In the genomic region with DNA sequence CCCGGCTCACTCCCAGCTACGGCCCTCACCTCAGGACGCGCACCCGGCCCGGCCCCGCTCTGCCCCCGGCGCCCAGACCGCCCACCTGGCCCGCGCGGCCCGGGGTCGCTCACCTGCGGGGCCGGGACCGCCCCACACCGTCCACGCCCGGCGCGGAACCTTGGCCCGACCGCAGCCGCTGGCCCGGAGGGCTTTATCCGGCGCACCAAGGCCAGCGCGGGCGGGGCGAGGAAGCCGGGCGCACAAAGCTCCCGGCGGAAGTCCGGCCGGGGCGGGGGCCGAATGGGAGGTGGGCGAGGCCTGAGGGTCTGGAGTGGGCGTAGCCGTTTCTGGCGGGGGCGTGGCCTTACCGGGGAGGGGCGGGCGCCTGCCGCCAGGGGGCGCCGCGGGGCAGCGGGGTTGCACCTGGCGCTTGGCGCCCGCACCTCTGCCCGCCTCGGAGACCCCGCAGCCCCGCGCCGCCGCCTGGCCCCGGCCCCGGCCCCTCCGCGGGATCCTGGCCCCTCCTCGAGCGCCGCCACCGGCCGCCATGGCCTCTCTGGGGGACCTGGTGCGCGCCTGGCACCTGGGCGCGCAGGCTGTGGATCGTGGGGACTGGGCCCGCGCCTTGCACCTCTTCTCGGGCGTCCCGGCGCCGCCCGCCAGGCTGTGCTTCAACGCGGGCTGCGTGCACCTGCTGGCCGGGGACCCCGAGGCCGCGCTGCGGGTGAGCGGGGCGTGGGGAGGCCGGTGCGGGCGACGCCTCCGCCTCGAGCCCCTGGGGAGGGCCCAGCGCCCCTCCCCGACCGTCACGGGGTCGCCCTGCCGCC, we compare ENCODE assay signal across 1 cellular context.
TF ChIP-seq lines count a peak whose summit lies in the region.

A gene with protein sequence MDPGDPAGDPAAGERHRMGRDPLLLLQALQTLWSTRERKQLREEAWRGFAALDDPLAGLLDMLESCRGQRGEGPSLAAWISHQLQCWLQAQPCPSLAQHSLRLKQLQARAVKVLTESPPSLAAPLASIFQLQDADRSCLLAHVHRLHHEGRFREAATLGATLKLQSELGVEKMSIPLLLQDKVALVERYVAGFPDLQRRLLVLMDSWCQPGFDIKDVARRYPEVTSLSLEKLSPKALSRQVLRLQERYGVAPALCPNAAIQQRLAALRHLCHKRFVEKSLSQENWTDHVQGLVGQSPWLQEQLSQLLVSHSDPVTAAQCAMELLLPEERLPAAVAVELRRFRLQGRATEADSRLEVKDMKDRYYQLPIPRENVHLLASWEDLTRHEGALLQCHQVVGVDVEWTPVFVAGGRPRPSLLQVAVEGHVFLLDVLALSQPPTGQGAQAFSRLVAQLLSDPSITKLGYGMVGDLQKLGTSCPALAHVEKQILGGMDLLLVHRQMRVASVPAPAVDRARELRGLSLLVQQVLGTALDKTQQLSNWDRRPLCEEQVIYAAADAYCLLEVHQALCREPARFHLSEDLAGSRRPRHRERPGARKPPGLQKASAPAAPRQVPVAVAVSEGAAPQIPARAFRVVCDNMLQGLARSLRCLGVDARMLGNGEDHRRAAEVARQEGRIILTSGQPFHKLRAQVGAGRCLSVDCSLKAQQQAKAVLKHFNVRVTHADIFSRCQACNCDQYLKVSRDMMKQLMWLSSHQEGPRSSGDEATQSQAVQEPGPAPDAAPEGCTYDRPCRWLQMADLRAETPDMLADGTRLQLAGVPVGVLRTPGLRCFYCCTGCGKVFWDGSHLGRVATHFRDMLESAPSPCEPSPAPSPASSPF (minus strand): TSS at position 162 of the 809 bp plus-strand sequence. CDS start 27,805 bp downstream, outside the sequence.
A gene with protein sequence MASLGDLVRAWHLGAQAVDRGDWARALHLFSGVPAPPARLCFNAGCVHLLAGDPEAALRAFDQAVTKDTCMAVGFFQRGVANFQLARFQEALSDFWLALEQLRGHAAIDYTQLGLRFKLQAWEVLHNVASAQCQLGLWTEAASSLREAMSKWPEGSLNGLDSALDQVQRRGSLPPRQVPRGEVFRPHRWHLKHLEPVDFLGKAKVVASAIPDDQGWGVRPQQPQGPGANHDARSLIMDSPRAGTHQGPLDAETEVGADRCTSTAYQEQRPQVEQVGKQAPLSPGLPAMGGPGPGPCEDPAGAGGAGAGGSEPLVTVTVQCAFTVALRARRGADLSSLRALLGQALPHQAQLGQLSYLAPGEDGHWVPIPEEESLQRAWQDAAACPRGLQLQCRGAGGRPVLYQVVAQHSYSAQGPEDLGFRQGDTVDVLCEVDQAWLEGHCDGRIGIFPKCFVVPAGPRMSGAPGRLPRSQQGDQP (plus strand): TSS at position 393 of the 809 bp plus-strand sequence. CDS start 137 bp downstream, at position 530.

TF ChIP-seq in HepG2, 621 proteins besides CTCF, POLR2A, EP300 and RAD21 (continued from another document and continues in another):
- TF ChIP-seq SATB2 (CRISPR knock-in tag; IDR thresholded peaks at IDR 0.05), result 0 out of 2 replicates have a peak, but pooled peaks have one; percentile 28
- TF ChIP-seq, protein P1, sequence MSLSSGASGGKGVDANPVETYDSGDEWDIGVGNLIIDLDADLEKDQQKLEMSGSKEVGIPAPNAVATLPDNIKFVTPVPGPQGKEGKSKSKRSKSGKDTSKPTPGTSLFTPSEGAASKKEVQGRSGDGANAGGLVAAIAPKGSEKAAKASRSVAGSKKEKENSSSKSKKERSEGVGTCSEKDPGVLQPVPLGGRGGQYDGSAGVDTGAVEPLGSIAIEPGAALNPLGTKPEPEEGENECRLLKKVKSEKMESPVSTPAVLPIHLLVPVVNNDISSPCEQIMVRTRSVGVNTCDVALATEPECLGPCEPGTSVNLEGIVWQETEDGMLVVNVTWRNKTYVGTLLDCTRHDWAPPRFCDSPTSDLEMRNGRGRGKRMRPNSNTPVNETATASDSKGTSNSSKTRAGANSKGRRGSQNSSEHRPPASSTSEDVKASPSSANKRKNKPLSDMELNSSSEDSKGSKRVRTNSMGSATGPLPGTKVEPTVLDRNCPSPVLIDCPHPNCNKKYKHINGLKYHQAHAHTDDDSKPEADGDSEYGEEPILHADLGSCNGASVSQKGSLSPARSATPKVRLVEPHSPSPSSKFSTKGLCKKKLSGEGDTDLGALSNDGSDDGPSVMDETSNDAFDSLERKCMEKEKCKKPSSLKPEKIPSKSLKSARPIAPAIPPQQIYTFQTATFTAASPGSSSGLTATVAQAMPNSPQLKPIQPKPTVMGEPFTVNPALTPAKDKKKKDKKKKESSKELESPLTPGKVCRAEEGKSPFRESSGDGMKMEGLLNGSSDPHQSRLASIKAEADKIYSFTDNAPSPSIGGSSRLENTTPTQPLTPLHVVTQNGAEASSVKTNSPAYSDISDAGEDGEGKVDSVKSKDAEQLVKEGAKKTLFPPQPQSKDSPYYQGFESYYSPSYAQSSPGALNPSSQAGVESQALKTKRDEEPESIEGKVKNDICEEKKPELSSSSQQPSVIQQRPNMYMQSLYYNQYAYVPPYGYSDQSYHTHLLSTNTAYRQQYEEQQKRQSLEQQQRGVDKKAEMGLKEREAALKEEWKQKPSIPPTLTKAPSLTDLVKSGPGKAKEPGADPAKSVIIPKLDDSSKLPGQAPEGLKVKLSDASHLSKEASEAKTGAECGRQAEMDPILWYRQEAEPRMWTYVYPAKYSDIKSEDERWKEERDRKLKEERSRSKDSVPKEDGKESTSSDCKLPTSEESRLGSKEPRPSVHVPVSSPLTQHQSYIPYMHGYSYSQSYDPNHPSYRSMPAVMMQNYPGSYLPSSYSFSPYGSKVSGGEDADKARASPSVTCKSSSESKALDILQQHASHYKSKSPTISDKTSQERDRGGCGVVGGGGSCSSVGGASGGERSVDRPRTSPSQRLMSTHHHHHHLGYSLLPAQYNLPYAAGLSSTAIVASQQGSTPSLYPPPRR (CRISPR knock-in tag; IDR thresholded peaks at IDR 0.05; ENCODE audit: borderline replicate concordance), result peak; percentile 38; the same call in 1 of the 2 replicates
- no peak for TF ChIP-seq MIER2 (CRISPR knock-in tag; IDR thresholded peaks at IDR 0.05)
- 0 out of 2 replicates have a peak, but pooled peaks have one; percentile 18 for TF ChIP-seq PITX1 (CRISPR knock-in tag; IDR thresholded peaks at IDR 0.05)
- peak; percentile 65; the same call in 1 of the 2 replicates for TF ChIP-seq TGIF2 (CRISPR knock-in tag; IDR thresholded peaks at IDR 0.05)
- TF ChIP-seq, protein P2, sequence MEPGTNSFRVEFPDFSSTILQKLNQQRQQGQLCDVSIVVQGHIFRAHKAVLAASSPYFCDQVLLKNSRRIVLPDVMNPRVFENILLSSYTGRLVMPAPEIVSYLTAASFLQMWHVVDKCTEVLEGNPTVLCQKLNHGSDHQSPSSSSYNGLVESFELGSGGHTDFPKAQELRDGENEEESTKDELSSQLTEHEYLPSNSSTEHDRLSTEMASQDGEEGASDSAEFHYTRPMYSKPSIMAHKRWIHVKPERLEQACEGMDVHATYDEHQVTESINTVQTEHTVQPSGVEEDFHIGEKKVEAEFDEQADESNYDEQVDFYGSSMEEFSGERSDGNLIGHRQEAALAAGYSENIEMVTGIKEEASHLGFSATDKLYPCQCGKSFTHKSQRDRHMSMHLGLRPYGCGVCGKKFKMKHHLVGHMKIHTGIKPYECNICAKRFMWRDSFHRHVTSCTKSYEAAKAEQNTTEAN (CRISPR knock-in tag; conservative IDR thresholded peaks at IDR 0.05), result peak; percentile 37; the same call in 1 of the 2 replicates
- TF ChIP-seq SIN3B (IDR thresholded peaks at IDR 0.05; ENCODE audit: low read length), result peak; percentile 86
- no peak for TF ChIP-seq MZF1 (CRISPR knock-in tag; IDR thresholded peaks at IDR 0.05; ENCODE audit: borderline replicate concordance)
- peak; percentile 26; the same call in 1 of the 2 replicates for TF ChIP-seq POLR2G (IDR thresholded peaks at IDR 0.05; ENCODE audit: low read depth, low read length)
- peak; percentile 92 for TF ChIP-seq GABPB1 (CRISPR knock-in tag; IDR thresholded peaks at IDR 0.05)
- peak; percentile 93 for TF ChIP-seq SP4 (CRISPR knock-in tag; IDR thresholded peaks at IDR 0.05)
- peak; percentile 73; the same call in 1 of the 2 replicates for TF ChIP-seq KLF6 (CRISPR knock-in tag; IDR thresholded peaks at IDR 0.05)
- 0 out of 2 replicates have a peak, but pooled peaks have one; percentile 42 for TF ChIP-seq ZNF160 (CRISPR knock-in tag; IDR thresholded peaks at IDR 0.05)
- no peak for TF ChIP-seq TCF12 (IDR thresholded peaks at IDR 0.05)
- TF ChIP-seq TCF12 (CRISPR knock-in tag; IDR thresholded peaks at IDR 0.05), result no peak
- peak; percentile 71; the same call in 1 of the 2 replicates for TF ChIP-seq MIER3 (CRISPR knock-in tag; IDR thresholded peaks at IDR 0.05; ENCODE audit: borderline replicate concordance)
- TF ChIP-seq, protein P3, sequence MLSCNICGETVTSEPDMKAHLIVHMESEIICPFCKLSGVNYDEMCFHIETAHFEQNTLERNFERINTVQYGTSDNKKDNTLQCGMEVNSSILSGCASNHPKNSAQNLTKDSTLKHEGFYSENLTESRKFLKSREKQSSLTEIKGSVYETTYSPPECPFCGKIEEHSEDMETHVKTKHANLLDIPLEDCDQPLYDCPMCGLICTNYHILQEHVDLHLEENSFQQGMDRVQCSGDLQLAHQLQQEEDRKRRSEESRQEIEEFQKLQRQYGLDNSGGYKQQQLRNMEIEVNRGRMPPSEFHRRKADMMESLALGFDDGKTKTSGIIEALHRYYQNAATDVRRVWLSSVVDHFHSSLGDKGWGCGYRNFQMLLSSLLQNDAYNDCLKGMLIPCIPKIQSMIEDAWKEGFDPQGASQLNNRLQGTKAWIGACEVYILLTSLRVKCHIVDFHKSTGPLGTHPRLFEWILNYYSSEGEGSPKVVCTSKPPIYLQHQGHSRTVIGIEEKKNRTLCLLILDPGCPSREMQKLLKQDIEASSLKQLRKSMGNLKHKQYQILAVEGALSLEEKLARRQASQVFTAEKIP (CRISPR knock-in tag; IDR thresholded peaks at IDR 0.05; ENCODE audit: borderline replicate concordance), result no peak
- TF ChIP-seq, protein P4, sequence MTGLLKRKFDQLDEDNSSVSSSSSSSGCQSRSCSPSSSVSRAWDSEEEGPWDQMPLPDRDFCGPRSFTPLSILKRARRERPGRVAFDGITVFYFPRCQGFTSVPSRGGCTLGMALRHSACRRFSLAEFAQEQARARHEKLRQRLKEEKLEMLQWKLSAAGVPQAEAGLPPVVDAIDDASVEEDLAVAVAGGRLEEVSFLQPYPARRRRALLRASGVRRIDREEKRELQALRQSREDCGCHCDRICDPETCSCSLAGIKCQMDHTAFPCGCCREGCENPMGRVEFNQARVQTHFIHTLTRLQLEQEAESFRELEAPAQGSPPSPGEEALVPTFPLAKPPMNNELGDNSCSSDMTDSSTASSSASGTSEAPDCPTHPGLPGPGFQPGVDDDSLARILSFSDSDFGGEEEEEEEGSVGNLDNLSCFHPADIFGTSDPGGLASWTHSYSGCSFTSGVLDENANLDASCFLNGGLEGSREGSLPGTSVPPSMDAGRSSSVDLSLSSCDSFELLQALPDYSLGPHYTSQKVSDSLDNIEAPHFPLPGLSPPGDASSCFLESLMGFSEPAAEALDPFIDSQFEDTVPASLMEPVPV (CRISPR knock-in tag; IDR thresholded peaks at IDR 0.05), result peak; percentile 73; the same call in 1 of the 2 replicates
- peak; percentile 88 for TF ChIP-seq ZFX (CRISPR knock-in tag; IDR thresholded peaks at IDR 0.05; ENCODE audit: low read depth)
- TF ChIP-seq, protein P5, sequence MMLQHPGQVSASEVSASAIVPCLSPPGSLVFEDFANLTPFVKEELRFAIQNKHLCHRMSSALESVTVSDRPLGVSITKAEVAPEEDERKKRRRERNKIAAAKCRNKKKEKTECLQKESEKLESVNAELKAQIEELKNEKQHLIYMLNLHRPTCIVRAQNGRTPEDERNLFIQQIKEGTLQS (CRISPR knock-in tag; IDR thresholded peaks at IDR 0.05), result no peak
- TF ChIP-seq ZSCAN29 (CRISPR knock-in tag; conservative IDR thresholded peaks at IDR 0.05), result no peak
- TF ChIP-seq, protein P6, sequence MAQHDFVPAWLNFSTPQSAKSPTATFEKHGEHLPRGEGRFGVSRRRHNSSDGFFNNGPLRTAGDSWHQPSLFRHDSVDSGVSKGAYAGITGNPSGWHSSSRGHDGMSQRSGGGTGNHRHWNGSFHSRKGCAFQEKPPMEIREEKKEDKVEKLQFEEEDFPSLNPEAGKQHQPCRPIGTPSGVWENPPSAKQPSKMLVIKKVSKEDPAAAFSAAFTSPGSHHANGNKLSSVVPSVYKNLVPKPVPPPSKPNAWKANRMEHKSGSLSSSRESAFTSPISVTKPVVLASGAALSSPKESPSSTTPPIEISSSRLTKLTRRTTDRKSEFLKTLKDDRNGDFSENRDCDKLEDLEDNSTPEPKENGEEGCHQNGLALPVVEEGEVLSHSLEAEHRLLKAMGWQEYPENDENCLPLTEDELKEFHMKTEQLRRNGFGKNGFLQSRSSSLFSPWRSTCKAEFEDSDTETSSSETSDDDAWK (CRISPR knock-in tag; IDR thresholded peaks at IDR 0.05), result no peak
- no peak for TF ChIP-seq RCOR2 (CRISPR knock-in tag; IDR thresholded peaks at IDR 0.05)
- TF ChIP-seq, protein P7, sequence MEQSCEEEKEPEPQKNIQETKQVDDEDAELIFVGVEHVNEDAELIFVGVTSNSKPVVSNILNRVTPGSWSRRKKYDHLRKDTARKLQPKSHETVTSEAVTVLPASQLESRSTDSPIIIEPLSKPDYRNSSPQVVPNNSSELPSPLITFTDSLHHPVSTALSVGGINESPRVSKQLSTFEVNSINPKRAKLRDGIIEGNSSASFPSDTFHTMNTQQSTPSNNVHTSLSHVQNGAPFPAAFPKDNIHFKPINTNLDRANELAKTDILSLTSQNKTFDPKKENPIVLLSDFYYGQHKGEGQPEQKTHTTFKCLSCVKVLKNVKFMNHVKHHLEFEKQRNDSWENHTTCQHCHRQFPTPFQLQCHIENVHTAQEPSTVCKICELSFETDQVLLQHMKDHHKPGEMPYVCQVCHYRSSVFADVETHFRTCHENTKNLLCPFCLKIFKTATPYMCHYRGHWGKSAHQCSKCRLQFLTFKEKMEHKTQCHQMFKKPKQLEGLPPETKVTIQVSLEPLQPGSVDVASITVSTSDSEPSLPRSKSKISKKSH (CRISPR knock-in tag; IDR thresholded peaks at IDR 0.05; ENCODE audit: borderline replicate concordance), result no peak
- TF ChIP-seq, protein P8, sequence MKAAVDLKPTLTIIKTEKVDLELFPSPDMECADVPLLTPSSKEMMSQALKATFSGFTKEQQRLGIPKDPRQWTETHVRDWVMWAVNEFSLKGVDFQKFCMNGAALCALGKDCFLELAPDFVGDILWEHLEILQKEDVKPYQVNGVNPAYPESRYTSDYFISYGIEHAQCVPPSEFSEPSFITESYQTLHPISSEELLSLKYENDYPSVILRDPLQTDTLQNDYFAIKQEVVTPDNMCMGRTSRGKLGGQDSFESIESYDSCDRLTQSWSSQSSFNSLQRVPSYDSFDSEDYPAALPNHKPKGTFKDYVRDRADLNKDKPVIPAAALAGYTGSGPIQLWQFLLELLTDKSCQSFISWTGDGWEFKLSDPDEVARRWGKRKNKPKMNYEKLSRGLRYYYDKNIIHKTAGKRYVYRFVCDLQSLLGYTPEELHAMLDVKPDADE (CRISPR knock-in tag; IDR thresholded peaks at IDR 0.05), result no peak
- no peak for TF ChIP-seq GLI4 (CRISPR knock-in tag; IDR thresholded peaks at IDR 0.05; ENCODE audit: borderline replicate concordance)
- TF ChIP-seq ATF1 (CRISPR knock-in tag; IDR thresholded peaks at IDR 0.05), result no peak
- TF ChIP-seq ZNF496 (CRISPR knock-in tag; IDR thresholded peaks at IDR 0.05; ENCODE audit: insufficient replicate concordance), result no peak
- TF ChIP-seq, protein P9, sequence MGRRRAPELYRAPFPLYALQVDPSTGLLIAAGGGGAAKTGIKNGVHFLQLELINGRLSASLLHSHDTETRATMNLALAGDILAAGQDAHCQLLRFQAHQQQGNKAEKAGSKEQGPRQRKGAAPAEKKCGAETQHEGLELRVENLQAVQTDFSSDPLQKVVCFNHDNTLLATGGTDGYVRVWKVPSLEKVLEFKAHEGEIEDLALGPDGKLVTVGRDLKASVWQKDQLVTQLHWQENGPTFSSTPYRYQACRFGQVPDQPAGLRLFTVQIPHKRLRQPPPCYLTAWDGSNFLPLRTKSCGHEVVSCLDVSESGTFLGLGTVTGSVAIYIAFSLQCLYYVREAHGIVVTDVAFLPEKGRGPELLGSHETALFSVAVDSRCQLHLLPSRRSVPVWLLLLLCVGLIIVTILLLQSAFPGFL (CRISPR knock-in tag; IDR thresholded peaks at IDR 0.05), result no peak
- TF ChIP-seq ZBTB20 (CRISPR knock-in tag; IDR thresholded peaks at IDR 0.05; ENCODE audit: borderline replicate concordance, low read depth), result no peak
- TF ChIP-seq SRSF4 (IDR thresholded peaks at IDR 0.05; ENCODE audit: low read depth, low read length, poor library complexity, severe bottlenecking), result no peak
- TF ChIP-seq KAT8 (CRISPR knock-in tag; IDR thresholded peaks at IDR 0.05), result peak; percentile 93
- TF ChIP-seq ZNF224 (CRISPR knock-in tag; IDR thresholded peaks at IDR 0.05), result no peak
